ENCODE assay signal across 9 cellular contexts in genomic region chr16:4298761-4299522, GRCh38. TPM values are rescaled to one million over a fixed set of nuclear protein-coding genes. Genes with fewer than 3 reads are reported as not detected.
DNase-seq lines count a peak whose midpoint lies in the region; ATAC-seq and TF ChIP-seq lines count a peak whose summit lies in the region.
"Had no signal": no experiment of that assay in that cellular context is flagged by ENCODE, and none has a peak within 500 bp of the region (broad histone marks: within the 10 kb centered on the region; RNA-seq: fewer than 3 reads in every experiment).

No MANE protein-coding gene starts in this region.

- TF ChIP-seq CTCF in lower lobe of right lung (IDR thresholded peaks at IDR 0.05), result no peak

- peak overlapping the region; percentile 17 for H3K4me3 ChIP-seq in lower lobe of right lung
- H3K4me3 ChIP-seq: BLaER1 had no signal

- DNase-seq in A172 (ENCODE audit: low spot score), result peak; percentile 96
- peak; percentile 94 for DNase-seq in LoVo (ENCODE audit: low spot score)
- DNase-seq in dermis blood vessel endothelial cell, result peak; percentile 84
- DNase-seq in lower lobe of right lung, result peak; percentile 88

- peak overlapping the region; percentile 88 for H3K27ac ChIP-seq in lower lobe of right lung
- H3K27ac ChIP-seq: BLaER1 had no signal

- peaks cover 3% of the 10 kb centered on the region for H3K36me3 ChIP-seq in lower lobe of right lung

- intact Hi-C loops in lower lobe of right lung (cut with DNase I), result no loop called here

- no peaks in the 10 kb centered on the region for H3K27me3 ChIP-seq in lower lobe of right lung (ENCODE audit: low read depth)
- H3K27me3 ChIP-seq: BLaER1 had no signal

- peak; percentile 96 to 99 for ATAC-seq in lower lobe of right lung
- ATAC-seq in HG03342 (IDR thresholded peaks at IDR 0.05; ENCODE audit: unreplicated experiment), result no peak
- ATAC-seq in HG03108 (IDR thresholded peaks at IDR 0.05; ENCODE audit: unreplicated experiment), result no peak
- no peak for ATAC-seq in HG03139 (IDR thresholded peaks at IDR 0.05; ENCODE audit: unreplicated experiment)
- no peak for ATAC-seq in HG03025 (IDR thresholded peaks at IDR 0.05; ENCODE audit: low FRiP score, unreplicated experiment)

- no peaks in the 10 kb centered on the region for H3K9me3 ChIP-seq in lower lobe of right lung
- H3K9me3 ChIP-seq: BLaER1 had no signal

- H3K4me1 ChIP-seq in lower lobe of right lung, result peaks cover 30% of the 10 kb centered on the region

RNA-seq across cellular contexts. Expression of gene GLIS2, which starts 16.9 kb away (rescaled TPM):
- total RNA-seq in A172 (2014; rRNA removed; shearing (Covaris generic)), result 3.2 and 5.7 TPM in 2 replicates
- total RNA-seq in dermis blood vessel endothelial cell (0.79 and 1.2 TPM in 2 replicates), lower lobe of right lung (21.5 TPM)

RNA-seq across cellular contexts. Expression of gene TFAP4, which starts 26.1 kb away (rescaled TPM):
- 8.0 and 12.1 TPM in 2 replicates for total RNA-seq in A172 (2014; rRNA removed; shearing (Covaris generic))
- total RNA-seq in dermis blood vessel endothelial cell (4.1 and 7.3 TPM in 2 replicates), lower lobe of right lung (12.9 TPM)

RNA-seq across cellular contexts. Expression of gene PAM16, which starts 52.2 kb away (rescaled TPM):
- total RNA-seq in A172 (2014; rRNA removed; shearing (Covaris generic)), result 46.8 and 116 TPM in 2 replicates
- total RNA-seq in dermis blood vessel endothelial cell (11.6 and 15.5 TPM in 2 replicates), lower lobe of right lung (40.0 TPM)

RNA-seq across cellular contexts. Expression of gene SRL, which starts 57.1 kb away (rescaled TPM):
- total RNA-seq in A172 (2014; rRNA removed; shearing (Covaris generic)), result not detected in 2 replicates
- total RNA-seq in dermis blood vessel endothelial cell (0.37 and 0.51 TPM in 2 replicates), lower lobe of right lung (1.4 TPM)

Comparison
In these comparisons a context has a peak if more than half of its experiments do, and no peak if none do; other contexts are left out.
1. ATAC-seq: peak in lower lobe of right lung (2 of 2); none in HG03342 (single experiment), HG03108 (single experiment), HG03139 (single experiment) and HG03025 (single experiment).
2. Peak in every context shown above with its lines, with median percentiles within 50 percentile points of each other: DNase-seq.